Comparison of ENCODE assay signal across 1 cellular context in genomic region chr7:120988591-120989299, GRCh38.
TF ChIP-seq lines count a peak whose summit lies in the region.

Gene CPED1 (plus strand): TSS chr7:120988711. CDS start chr7:120989622, 911 bp downstream.

TF ChIP-seq in K562, 482 proteins besides CTCF, POLR2A, EP300 and RAD21 (continued from another document):
- TF ChIP-seq, protein P1, sequence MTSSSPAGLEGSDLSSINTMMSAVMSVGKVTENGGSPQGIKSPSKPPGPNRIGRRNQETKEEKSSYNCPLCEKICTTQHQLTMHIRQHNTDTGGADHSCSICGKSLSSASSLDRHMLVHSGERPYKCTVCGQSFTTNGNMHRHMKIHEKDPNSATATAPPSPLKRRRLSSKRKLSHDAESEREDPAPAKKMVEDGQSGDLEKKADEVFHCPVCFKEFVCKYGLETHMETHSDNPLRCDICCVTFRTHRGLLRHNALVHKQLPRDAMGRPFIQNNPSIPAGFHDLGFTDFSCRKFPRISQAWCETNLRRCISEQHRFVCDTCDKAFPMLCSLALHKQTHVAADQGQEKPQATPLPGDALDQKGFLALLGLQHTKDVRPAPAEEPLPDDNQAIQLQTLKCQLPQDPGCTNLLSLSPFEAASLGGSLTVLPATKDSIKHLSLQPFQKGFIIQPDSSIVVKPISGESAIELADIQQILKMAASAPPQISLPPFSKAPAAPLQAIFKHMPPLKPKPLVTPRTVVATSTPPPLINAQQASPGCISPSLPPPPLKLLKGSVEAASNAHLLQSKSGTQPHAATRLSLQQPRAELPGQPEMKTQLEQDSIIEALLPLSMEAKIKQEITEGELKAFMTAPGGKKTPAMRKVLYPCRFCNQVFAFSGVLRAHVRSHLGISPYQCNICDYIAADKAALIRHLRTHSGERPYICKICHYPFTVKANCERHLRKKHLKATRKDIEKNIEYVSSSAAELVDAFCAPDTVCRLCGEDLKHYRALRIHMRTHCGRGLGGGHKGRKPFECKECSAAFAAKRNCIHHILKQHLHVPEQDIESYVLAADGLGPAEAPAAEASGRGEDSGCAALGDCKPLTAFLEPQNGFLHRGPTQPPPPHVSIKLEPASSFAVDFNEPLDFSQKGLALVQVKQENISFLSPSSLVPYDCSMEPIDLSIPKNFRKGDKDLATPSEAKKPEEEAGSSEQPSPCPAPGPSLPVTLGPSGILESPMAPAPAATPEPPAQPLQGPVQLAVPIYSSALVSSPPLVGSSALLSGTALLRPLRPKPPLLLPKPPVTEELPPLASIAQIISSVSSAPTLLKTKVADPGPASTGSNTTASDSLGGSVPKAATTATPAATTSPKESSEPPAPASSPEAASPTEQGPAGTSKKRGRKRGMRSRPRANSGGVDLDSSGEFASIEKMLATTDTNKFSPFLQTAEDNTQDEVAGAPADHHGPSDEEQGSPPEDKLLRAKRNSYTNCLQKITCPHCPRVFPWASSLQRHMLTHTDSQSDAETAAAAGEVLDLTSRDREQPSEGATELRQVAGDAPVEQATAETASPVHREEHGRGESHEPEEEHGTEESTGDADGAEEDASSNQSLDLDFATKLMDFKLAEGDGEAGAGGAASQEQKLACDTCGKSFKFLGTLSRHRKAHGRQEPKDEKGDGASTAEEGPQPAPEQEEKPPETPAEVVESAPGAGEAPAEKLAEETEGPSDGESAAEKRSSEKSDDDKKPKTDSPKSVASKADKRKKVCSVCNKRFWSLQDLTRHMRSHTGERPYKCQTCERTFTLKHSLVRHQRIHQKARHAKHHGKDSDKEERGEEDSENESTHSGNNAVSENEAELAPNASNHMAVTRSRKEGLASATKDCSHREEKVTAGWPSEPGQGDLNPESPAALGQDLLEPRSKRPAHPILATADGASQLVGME (CRISPR knock-in tag; IDR thresholded peaks at IDR 0.05), result no peak
- TF ChIP-seq, protein P2, sequence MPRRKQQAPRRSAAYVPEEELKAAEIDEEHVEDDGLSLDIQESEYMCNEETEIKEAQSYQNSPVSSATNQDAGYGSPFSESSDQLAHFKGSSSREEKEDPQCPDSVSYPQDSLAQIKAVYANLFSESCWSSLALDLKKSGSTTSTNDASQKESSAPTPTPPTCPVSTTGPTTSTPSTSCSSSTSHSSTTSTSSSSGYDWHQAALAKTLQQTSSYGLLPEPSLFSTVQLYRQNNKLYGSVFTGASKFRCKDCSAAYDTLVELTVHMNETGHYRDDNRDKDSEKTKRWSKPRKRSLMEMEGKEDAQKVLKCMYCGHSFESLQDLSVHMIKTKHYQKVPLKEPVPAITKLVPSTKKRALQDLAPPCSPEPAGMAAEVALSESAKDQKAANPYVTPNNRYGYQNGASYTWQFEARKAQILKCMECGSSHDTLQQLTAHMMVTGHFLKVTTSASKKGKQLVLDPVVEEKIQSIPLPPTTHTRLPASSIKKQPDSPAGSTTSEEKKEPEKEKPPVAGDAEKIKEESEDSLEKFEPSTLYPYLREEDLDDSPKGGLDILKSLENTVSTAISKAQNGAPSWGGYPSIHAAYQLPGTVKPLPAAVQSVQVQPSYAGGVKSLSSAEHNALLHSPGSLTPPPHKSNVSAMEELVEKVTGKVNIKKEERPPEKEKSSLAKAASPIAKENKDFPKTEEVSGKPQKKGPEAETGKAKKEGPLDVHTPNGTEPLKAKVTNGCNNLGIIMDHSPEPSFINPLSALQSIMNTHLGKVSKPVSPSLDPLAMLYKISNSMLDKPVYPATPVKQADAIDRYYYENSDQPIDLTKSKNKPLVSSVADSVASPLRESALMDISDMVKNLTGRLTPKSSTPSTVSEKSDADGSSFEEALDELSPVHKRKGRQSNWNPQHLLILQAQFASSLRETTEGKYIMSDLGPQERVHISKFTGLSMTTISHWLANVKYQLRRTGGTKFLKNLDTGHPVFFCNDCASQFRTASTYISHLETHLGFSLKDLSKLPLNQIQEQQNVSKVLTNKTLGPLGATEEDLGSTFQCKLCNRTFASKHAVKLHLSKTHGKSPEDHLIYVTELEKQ (CRISPR knock-in tag; IDR thresholded peaks at IDR 0.05), result no peak
- TF ChIP-seq ZFX (CRISPR knock-in tag; IDR thresholded peaks at IDR 0.05) (peak; percentile 53), NEUROD1 (IDR thresholded peaks at IDR 0.05; ENCODE audit: borderline replicate concordance, low read depth, low read length, partially characterized antibody) (peak; percentile 34), CXXC5 (CRISPR knock-in tag; IDR thresholded peaks at IDR 0.05) (peak; percentile 77), PURB (CRISPR knock-in tag; IDR thresholded peaks at IDR 0.05; ENCODE audit: low read depth) (no peak), IRF1 (CRISPR knock-in tag; IDR thresholded peaks at IDR 0.05; ENCODE audit: borderline replicate concordance) (peak; percentile 15; the same call in 1 of the 2 replicates), SIN3A (IDR thresholded peaks at IDR 0.05; ENCODE audit: borderline replicate concordance in 2 of 2, control insufficient read depth in 1 of 2, low read depth in 2 of 2, low read length in 2 of 2) (peak; percentile 53 to 71; a peak in 1 of 4 replicates), CBX2 (IDR thresholded peaks at IDR 0.05; ENCODE audit: insufficient read depth, low read length, poor library complexity, severe bottlenecking) (no peak), TRIM25 (IDR thresholded peaks at IDR 0.05; ENCODE audit: borderline replicate concordance) (peak; percentile 58; the same call in 1 of the 2 replicates), XRCC5 (IDR thresholded peaks at IDR 0.05; ENCODE audit: low read depth, low read length) (no peak), ETV1 (tag; conservative IDR thresholded peaks at IDR 0.05; ENCODE audit: low read depth) (0 out of 2 replicates have a peak, but pooled peaks have one; percentile 15), SMAD4 (CRISPR knock-in tag; conservative IDR thresholded peaks at IDR 0.05) (peak; percentile 83), NR3C1 (CRISPR knock-in tag; IDR thresholded peaks at IDR 0.05) (no peak), CEBPG (CRISPR knock-in tag; IDR thresholded peaks at IDR 0.05) (no peak), CEBPG (tag; conservative IDR thresholded peaks at IDR 0.05 in 1 of 2, IDR thresholded peaks at IDR 0.05 in 1 of 2) (0 out of 4 replicates have a peak, but pooled peaks of 1 of the 2 experiments have one; percentile 19), IFI16 (CRISPR knock-in tag; IDR thresholded peaks at IDR 0.05) (peak; percentile 52; the same call in 1 of the 2 replicates), ZNF133 (CRISPR knock-in tag; IDR thresholded peaks at IDR 0.05) (no peak)
- TF ChIP-seq, protein P3, sequence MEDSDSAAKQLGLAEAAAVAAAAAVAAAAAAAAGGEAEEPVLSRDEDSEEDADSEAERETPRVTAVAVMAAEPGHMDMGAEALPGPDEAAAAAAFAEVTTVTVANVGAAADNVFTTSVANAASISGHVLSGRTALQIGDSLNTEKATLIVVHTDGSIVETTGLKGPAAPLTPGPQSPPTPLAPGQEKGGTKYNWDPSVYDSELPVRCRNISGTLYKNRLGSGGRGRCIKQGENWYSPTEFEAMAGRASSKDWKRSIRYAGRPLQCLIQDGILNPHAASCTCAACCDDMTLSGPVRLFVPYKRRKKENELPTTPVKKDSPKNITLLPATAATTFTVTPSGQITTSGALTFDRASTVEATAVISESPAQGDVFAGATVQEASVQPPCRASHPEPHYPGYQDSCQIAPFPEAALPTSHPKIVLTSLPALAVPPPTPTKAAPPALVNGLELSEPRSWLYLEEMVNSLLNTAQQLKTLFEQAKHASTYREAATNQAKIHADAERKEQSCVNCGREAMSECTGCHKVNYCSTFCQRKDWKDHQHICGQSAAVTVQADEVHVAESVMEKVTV (CRISPR knock-in tag; IDR thresholded peaks at IDR 0.05), result 0 out of 2 replicates have a peak, but pooled peaks have one; percentile 12
- TF ChIP-seq, protein P4, sequence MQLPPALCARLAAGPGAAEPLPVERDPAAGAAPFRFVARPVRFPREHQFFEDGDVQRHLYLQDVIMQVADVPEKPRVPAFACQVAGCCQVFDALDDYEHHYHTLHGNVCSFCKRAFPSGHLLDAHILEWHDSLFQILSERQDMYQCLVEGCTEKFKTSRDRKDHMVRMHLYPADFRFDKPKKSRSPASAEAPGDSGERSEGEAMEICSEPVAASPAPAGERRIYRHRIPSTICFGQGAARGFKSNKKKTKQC (CRISPR knock-in tag; IDR thresholded peaks at IDR 0.05), result peak; percentile 66; the same call in 1 of the 2 replicates
- TF ChIP-seq, protein P5, sequence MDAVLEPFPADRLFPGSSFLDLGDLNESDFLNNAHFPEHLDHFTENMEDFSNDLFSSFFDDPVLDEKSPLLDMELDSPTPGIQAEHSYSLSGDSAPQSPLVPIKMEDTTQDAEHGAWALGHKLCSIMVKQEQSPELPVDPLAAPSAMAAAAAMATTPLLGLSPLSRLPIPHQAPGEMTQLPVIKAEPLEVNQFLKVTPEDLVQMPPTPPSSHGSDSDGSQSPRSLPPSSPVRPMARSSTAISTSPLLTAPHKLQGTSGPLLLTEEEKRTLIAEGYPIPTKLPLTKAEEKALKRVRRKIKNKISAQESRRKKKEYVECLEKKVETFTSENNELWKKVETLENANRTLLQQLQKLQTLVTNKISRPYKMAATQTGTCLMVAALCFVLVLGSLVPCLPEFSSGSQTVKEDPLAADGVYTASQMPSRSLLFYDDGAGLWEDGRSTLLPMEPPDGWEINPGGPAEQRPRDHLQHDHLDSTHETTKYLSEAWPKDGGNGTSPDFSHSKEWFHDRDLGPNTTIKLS (IDR thresholded peaks at IDR 0.05; ENCODE audit: borderline replicate concordance, low read depth), result peak; percentile 50; the same call in 1 of the 2 replicates
